Comparison of ENCODE assay signal across 17 cellular contexts in the genomic region with DNA sequence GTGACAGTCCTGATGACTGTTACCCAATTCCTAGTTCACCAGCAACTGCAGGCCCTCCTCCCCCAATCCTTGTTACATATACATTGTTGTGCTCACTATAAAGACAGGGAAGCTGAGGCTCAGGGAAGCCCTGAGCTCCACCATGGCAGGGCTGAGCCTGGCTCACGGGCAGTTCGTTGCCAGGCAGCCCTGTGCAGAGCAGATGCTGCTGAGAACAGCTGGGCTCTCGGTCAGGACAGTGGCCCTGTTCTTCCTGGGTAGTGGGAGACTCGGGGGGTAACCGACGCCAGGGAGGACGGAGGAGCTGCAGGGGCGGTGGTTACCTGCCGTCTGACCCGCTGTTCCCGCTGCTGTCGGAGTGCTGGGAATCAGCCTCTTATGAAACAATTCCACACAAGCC.
DNase-seq lines count a peak whose midpoint lies in the region; ATAC-seq, FAIRE-seq and TF ChIP-seq lines count a peak whose summit lies in the region.
"Had no signal": no experiment of that assay in that cellular context is flagged by ENCODE, and none has a peak within 500 bp of the region (broad histone marks: within the 10 kb centered on the region; RNA-seq: fewer than 3 reads in every experiment).

No MANE protein-coding gene starts in this region.

- peak overlapping the region; percentile 44 for H2AK9ac ChIP-seq in IMR-90 (replicated peaks; ENCODE audit: low read depth, low read length, poor library complexity)

- H3K36me3 ChIP-seq in IMR-90 (ENCODE audit: control insufficient read depth, insufficient read depth, low read length) (no peaks in the 10 kb centered on the region), uterus (no peaks in the 10 kb centered on the region)
- H3K36me3 ChIP-seq: SJSA1 had no signal

- no peaks in the 10 kb centered on the region for H4K20me1 ChIP-seq in IMR-90 (ENCODE audit: insufficient read depth, low read length)

- dilution Hi-C loops in IMR-90 (cut with HindIII; ENCODE audit: low sequenced_read_pairs, unreplicated experiment) = no loop called here

- H3K4ac ChIP-seq in IMR-90 (ENCODE audit: low read depth, low read length) = peak overlapping the region; percentile 97

- H3K27me3 Mint-ChIP-seq in chondrocyte (ENCODE audit: low read depth) (no peaks in the 10 kb centered on the region), neural crest cell (ENCODE audit: low read depth) (no peaks in the 10 kb centered on the region)
- no peaks in the 10 kb centered on the region for H3K27me3 Mint-ChIP-seq in activated T-helper 2 cell treated with anti-CD3 and anti-CD28 coated beads, Interferon-gamma antibody, Interleukin-2, Interleukin-4, amounts not matched to agents 10 μg/mL and 5 μg/mL and 100 μg/mL, durations not matched to agents 14 hours and 24 hours and 36 hours (ENCODE audit: low read depth)

- H3K18ac ChIP-seq in IMR-90 (ENCODE audit: low read depth, low read length) = peak overlapping the region; percentile 62

- peak overlapping the region; percentile 42; the same call in 1 of the 2 replicates for H3K27ac ChIP-seq in IMR-90 (ENCODE audit: insufficient read depth, low read length)
- peak overlapping the region; percentile 75 to 81 for H3K27ac ChIP-seq in uterus
- H3K27ac ChIP-seq: SJSA1 had no signal

- H3K27me3 ChIP-seq in IMR-90 (ENCODE audit: control insufficient read depth, insufficient read depth, low read length) (no peaks in the 10 kb centered on the region), uterus (no peaks in the 10 kb centered on the region)
- H3K27me3 ChIP-seq: SJSA1 had no signal

- no peak for FAIRE-seq in H54 (lab: Jason Lieb, UNC)

- BruUV-seq in IMR-90 (replicated peaks; lab: Mats Ljungman, UMichigan) = no TSS peak

- POLR2A ChIA-PET in IMR-90 (lab: Charles Lee; ENCODE audit: unreplicated experiment) = no interaction called here

- H3K9me3 Mint-ChIP-seq in chondrocyte (ENCODE audit: low read depth) = no peaks in the 10 kb centered on the region
- peaks cover 4% of the 10 kb centered on the region for H3K9me3 Mint-ChIP-seq in neural crest cell
- H3K9me3 Mint-ChIP-seq in activated T-helper 2 cell treated with anti-CD3 and anti-CD28 coated beads, Interferon-gamma antibody, Interleukin-2, Interleukin-4, amounts not matched to agents 10 μg/mL and 5 μg/mL and 100 μg/mL, durations not matched to agents 14 hours and 24 hours and 36 hours = peaks cover 7% of the 10 kb centered on the region

- H2BK15ac ChIP-seq in IMR-90 (ENCODE audit: low read depth, low read length) = peak overlapping the region; percentile 97; the same call in 2 of the 3 replicates

- H2BK120ac ChIP-seq in IMR-90 (ENCODE audit: low read depth, low read length) = peak overlapping the region; percentile 100

- peak overlapping the region; percentile 29 for H3K23ac ChIP-seq in IMR-90 (ENCODE audit: low read depth, low read length)

- H3K56ac ChIP-seq in IMR-90 (ENCODE audit: extremely low read depth, insufficient read depth, low read length) = no peak overlapping the region

- H3K36me3 Mint-ChIP-seq in chondrocyte (ENCODE audit: low read depth) = no peaks in the 10 kb centered on the region
- no peaks in the 10 kb centered on the region for H3K36me3 Mint-ChIP-seq in neural crest cell (ENCODE audit: low read depth)
- H3K36me3 Mint-ChIP-seq in activated T-helper 2 cell treated with anti-CD3 and anti-CD28 coated beads, Interferon-gamma antibody, Interleukin-2, Interleukin-4, amounts not matched to agents 10 μg/mL and 5 μg/mL and 100 μg/mL, durations not matched to agents 14 hours and 24 hours and 36 hours (ENCODE audit: low read depth) = no peaks in the 10 kb centered on the region
- H3K36me3 Mint-ChIP-seq: CD4-positive, CD25-positive, alpha-beta regulatory T cell had no signal

- peaks cover 44% of the 10 kb centered on the region for H3K9me1 ChIP-seq in IMR-90 (ENCODE audit: insufficient read depth, low read length)

- H2AK5ac ChIP-seq in IMR-90 (ENCODE audit: low read depth, low read length) = peak overlapping the region; percentile 88

- peaks cover 6 to 52% of the 10 kb centered on the region in 2 experiments for H3K79me1 ChIP-seq in IMR-90 (ENCODE audit: low read depth in 1 of 2, low read length in 2 of 2)

- CTCF ChIA-PET in IMR-90 (lab: Yijun Ruan, JAX) = interaction anchor here (0.6 kb wide), 1 partner anchor 18 kb away, joined by 3 read pairs; no protein-coding TSS in a partner anchor

- WGBS in IMR-90 (ENCODE audit: extremely low coverage in 2 of 2, insufficient read length in 1 of 2), 2 experiments = 100% methylated on average over 2 of the region's 12 CpGs; no CpG with 5 or more reads in 1 of the 2 experiments

- H4K91ac ChIP-seq in IMR-90 (ENCODE audit: insufficient read depth, low read depth, low read length) = peak overlapping the region; percentile 93

- H3K27ac Mint-ChIP-seq in chondrocyte (ENCODE audit: unreplicated experiment) = peak overlapping the region; percentile 66
- peak overlapping the region; percentile 35 for H3K27ac Mint-ChIP-seq in neural crest cell (ENCODE audit: unreplicated experiment)
- no peak overlapping the region for H3K27ac Mint-ChIP-seq in activated T-helper 2 cell treated with anti-CD3 and anti-CD28 coated beads, Interferon-gamma antibody, Interleukin-2, Interleukin-4, amounts not matched to agents 10 μg/mL and 5 μg/mL and 100 μg/mL, durations not matched to agents 14 hours and 24 hours and 36 hours
- H3K27ac Mint-ChIP-seq: CD4-positive, CD25-positive, alpha-beta regulatory T cell had no signal

- peak overlapping the region; percentile 59 for H2BK5ac ChIP-seq in IMR-90 (ENCODE audit: low read depth, low read length, poor library complexity, severe bottlenecking)

- H3K9me3 ChIP-seq in IMR-90 (ENCODE audit: control insufficient read depth, insufficient read depth, low read length) (no peaks in the 10 kb centered on the region), uterus (no peaks in the 10 kb centered on the region)
- H3K9me3 ChIP-seq: Caco-2, SJSA1 had no signal

- intact Hi-C loops in IMR-90 (cut with micrococcal nuclease) (loop anchor here (10.0 kb wide), 3 partner anchors 57 to 347 kb away; partner anchors contain the start of gene BANP), uterus (cut with DNase I; ENCODE audit: low total_unique reads) (no loop called here)
- intact Hi-C loops in activated T-helper 2 cell treated with anti-CD3 and anti-CD28 coated beads, Interferon-gamma antibody, Interleukin-2, Interleukin-4, amounts not matched to agents 10 μg/mL and 5 μg/mL and 100 μg/mL, durations not matched to agents 14 hours and 24 hours and 36 hours (cut with micrococcal nuclease) = no loop called here

- peak overlapping the region; percentile 94 to 100; a peak in 3 of 4 replicates for H4K8ac ChIP-seq in IMR-90 (ENCODE audit: low read depth in 2 of 2, low read length in 2 of 2)

- DNase-seq in IMR-90 (no peak), chondrocyte (ENCODE audit: low spot score) (peak; percentile 65), neural crest cell (ENCODE audit: low read depth, low spot score) (no peak), uterus (no peak), H54 (ENCODE audit: insufficient read length, low spot score) (no peak)
- DNase-seq in activated T-helper 2 cell treated with anti-CD3 and anti-CD28 coated beads, Interferon-gamma antibody, Interleukin-2, Interleukin-4, amounts not matched to agents 10 μg/mL and 5 μg/mL and 100 μg/mL, durations not matched to agents 14 hours and 24 hours and 36 hours (ENCODE audit: low spot score) = no peak
- DNase-seq in stimulated activated CD4-positive, alpha-beta T cell treated with anti-CD3 and anti-CD28 coated beads, Interleukin-4, amount 100 ng/mL, for 1 hour = no peak
- DNase-seq: Caco-2; CD4-positive, CD25-positive, alpha-beta regulatory T cell; DMS53; H7; NCI-H1417; NCI-H187 treated with DMSO at 0.1 percent for 48 hours; NCI-H69; NK-92 treated with Interleukin-12 subunit alpha and Interleukin-12 subunit beta, amount 100 ng/mL, for 24 hours; RPMI8226 had no signal

- TF ChIP-seq CTCF in IMR-90 (conservative IDR thresholded peaks at IDR 0.05; ENCODE audit: low read depth, low read length) (no peak), chondrocyte (IDR thresholded peaks at IDR 0.05) (no peak), neural crest cell (conservative IDR thresholded peaks at IDR 0.05) (no peak), uterus (IDR thresholded peaks at IDR 0.05) (no peak)

- H3K4me2 ChIP-seq in IMR-90 (ENCODE audit: low read depth, low read length) = no peak overlapping the region

- peak overlapping the region; percentile 100 for H2BK20ac ChIP-seq in IMR-90 (ENCODE audit: low read depth, low read length)

- no peak for ATAC-seq in IMR-90 (ENCODE audit: low read depth)

- H3K4me1 Mint-ChIP-seq in chondrocyte (ENCODE audit: low read depth) (peaks cover 84% of the 10 kb centered on the region), neural crest cell (peaks cover 22% of the 10 kb centered on the region)
- H3K4me1 Mint-ChIP-seq in activated T-helper 2 cell treated with anti-CD3 and anti-CD28 coated beads, Interferon-gamma antibody, Interleukin-2, Interleukin-4, amounts not matched to agents 10 μg/mL and 5 μg/mL and 100 μg/mL, durations not matched to agents 14 hours and 24 hours and 36 hours (ENCODE audit: low read depth) = no peaks in the 10 kb centered on the region
- H3K4me1 Mint-ChIP-seq: CD4-positive, CD25-positive, alpha-beta regulatory T cell had no signal

- in situ Hi-C loops in IMR-90 (cut with MboI; ENCODE audit: low sequenced_read_pairs) = loop anchor here (10.0 kb wide), 1 partner anchor 57 kb away; no protein-coding TSS in a partner anchor

- TF ChIP-seq POLR2A in IMR-90 (IDR thresholded peaks at IDR 0.05; ENCODE audit: low read depth, low read length) (no peak), uterus (IDR thresholded peaks at IDR 0.05) (no peak), H54 (IDR thresholded peaks at IDR 0.05; ENCODE audit: low read depth, low read length) (no peak)

- H3K9ac ChIP-seq in IMR-90 (ENCODE audit: low read depth, low read length) = peak overlapping the region; percentile 12; the same call in 1 of the 2 replicates

- H3K4me3 ChIP-seq in IMR-90 (ENCODE audit: insufficient read depth, low read depth, low read length) (no peak overlapping the region), uterus (no peak overlapping the region)
- H3K4me3 ChIP-seq: SJSA1 had no signal

- H4K5ac ChIP-seq in IMR-90 (ENCODE audit: low read depth, low read length) = peak overlapping the region; percentile 65

- peak overlapping the region; percentile 12 for H2AFZ ChIP-seq in IMR-90 (replicated peaks; ENCODE audit: low read length, poor library complexity)

- no peak for TF ChIP-seq RAD21 in IMR-90 (IDR thresholded peaks at IDR 0.05; ENCODE audit: low read length)

- H3K4me1 ChIP-seq in IMR-90 (ENCODE audit: control insufficient read depth, insufficient read depth, low read length) (peaks cover 53% of the 10 kb centered on the region), uterus (peaks cover 7 to 34% of the 10 kb centered on the region in 2 donors)

- peak overlapping the region; percentile 100 for H3K14ac ChIP-seq in IMR-90 (replicated peaks; ENCODE audit: low read depth, low read length)

- H3K4me3 Mint-ChIP-seq in chondrocyte (ENCODE audit: unreplicated experiment) = no peak overlapping the region
- H3K4me3 Mint-ChIP-seq in neural crest cell = no peak overlapping the region
- H3K4me3 Mint-ChIP-seq in activated T-helper 2 cell treated with anti-CD3 and anti-CD28 coated beads, Interferon-gamma antibody, Interleukin-2, Interleukin-4, amounts not matched to agents 10 μg/mL and 5 μg/mL and 100 μg/mL, durations not matched to agents 14 hours and 24 hours and 36 hours (ENCODE audit: low read depth) = no peak overlapping the region
- H3K4me3 Mint-ChIP-seq: CD4-positive, CD25-positive, alpha-beta regulatory T cell had no signal
